ENCODE assay signal across 8 cellular contexts in the genomic region with DNA sequence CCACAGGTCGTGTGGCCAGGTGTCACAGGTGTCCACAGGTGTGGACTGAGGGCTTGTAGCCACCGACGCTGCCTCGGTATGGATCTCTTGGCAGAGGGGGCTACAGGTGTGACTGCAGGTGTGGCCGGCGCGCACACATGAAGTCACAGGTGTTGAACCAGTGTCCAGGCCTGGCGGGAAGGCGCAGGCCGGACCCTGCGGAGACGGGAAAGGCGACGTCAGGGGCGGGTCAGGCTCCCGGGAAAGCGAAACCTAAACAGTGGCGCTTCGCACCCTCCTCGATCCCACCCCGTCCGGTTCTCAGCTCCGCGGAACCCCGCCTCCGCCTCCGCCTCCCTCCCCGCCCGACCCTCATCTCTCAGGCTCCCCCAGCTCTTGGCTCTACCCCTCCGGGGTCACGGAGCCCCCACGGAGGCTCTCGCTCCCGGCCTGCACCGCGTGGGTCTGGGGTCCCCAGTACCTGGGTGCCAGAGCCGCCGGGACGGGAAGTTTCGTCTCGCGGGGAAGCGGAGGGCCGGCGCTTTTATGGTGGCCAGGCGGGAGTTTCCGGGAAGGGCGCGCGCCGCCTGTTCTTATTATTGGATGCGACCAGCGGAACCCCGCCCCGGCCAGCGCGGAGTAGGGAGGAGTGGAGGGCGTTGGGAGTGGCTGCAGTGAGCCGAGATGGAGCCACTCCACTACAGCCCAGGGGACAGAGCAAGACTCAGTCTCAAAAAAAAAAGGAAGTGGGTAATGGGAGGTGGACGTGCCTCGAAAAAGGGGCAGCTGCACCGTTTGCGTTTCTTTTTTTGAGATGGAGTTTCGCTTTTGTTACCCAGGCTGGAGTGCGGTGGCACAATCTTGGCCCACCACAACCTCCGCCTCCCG. TPM values are rescaled to one million over a fixed set of nuclear protein-coding genes. Genes with fewer than 3 reads are reported as not detected.
A peak's percentile ranks its signal among the peaks of the same experiment; 100 is the strongest.
DNase-seq lines count a peak whose midpoint lies in the region; ATAC-seq and TF ChIP-seq lines count a peak whose summit lies in the region.

A gene (minus strand): TSS at position 498 of the 867 bp plus-strand sequence. CDS start 586 bp downstream, outside the sequence.

- H3K79me2 ChIP-seq in ACC112 (ENCODE audit: control insufficient read depth, insufficient read depth, low read length, unreplicated experiment): peaks cover 19% of the 10 kb centered on the region

- intact Hi-C loops in colonic mucosa (cut with DNase I): loop anchor here (5.0 kb wide), 1 partner anchor 38 kb away; a partner anchor contains a TSS

- H3K27me3 ChIP-seq in ACC112 (ENCODE audit: insufficient read depth, low read length) (no peaks in the 10 kb centered on the region), colonic mucosa (no peaks in the 10 kb centered on the region)

- DNase-seq in NCI-H510A treated with DMSO at 0.1 percent for 48 hours (lab: John Stamatoyannopoulos, UW): peak; percentile 82
- peak; percentile 80 to 84 for DNase-seq in activated CD4-positive, alpha-beta T cell treated with anti-CD3 and anti-CD28 coated beads for 4 hours
- DNase-seq in colonic mucosa: peak; percentile 97
- DNase-seq in left kidney (ENCODE audit: low read depth, low spot score): peak; percentile 97
- peak; percentile 81 for DNase-seq in stimulated activated CD4-positive, alpha-beta T cell treated with anti-CD3 and anti-CD28 coated beads, Interleukin-1b, Interleukin-23, amount 100 ng/mL, for 48 hours

- peaks cover 26% of the 10 kb centered on the region; the same call in 1 of the 2 replicates for H3K36me3 ChIP-seq in ACC112 (ENCODE audit: insufficient read depth, low read length)
- peaks cover 11% of the 10 kb centered on the region for H3K36me3 ChIP-seq in colonic mucosa

- H3K9me3 ChIP-seq in colonic mucosa: no peaks in the 10 kb centered on the region

- peak within 1 kb of the TSS; percentile 93 for H3K27ac ChIP-seq in ACC112 (ENCODE audit: low read depth, low read length)
- peak within 1 kb of the TSS; percentile 95 for H3K27ac ChIP-seq in colonic mucosa

- ATAC-seq in GM18907 (IDR thresholded peaks at IDR 0.05; ENCODE audit: unreplicated experiment) (peak; percentile 79), HG03139 (IDR thresholded peaks at IDR 0.05; ENCODE audit: unreplicated experiment) (peak; percentile 62)

- no peak for TF ChIP-seq CTCF in colonic mucosa (IDR thresholded peaks at IDR 0.05)

- peak within 1 kb of the TSS; percentile 64 to 92 for H3K9ac ChIP-seq in colonic mucosa (ENCODE audit: low read depth in 2 of 2, low read length in 2 of 2)

- H3K4me1 ChIP-seq in ACC112 (ENCODE audit: control insufficient read depth, insufficient read depth, low read length, unreplicated experiment) (peaks cover 25% of the 10 kb centered on the region), colonic mucosa (peaks cover 41% of the 10 kb centered on the region)

- H2AFZ ChIP-seq in ACC112 (ENCODE audit: low read length, unreplicated experiment): no peak within 1 kb of the TSS

- H3K4me3 ChIP-seq in ACC112 (ENCODE audit: low read depth, low read length) (peak within 1 kb of the TSS; percentile 99), colonic mucosa (peak within 1 kb of the TSS; percentile 69)

RNA-seq across cellular contexts. Expression of the gene that starts here (rescaled TPM):
- total RNA-seq in colonic mucosa: 10 to 100 TPM; 22.1 to 25.6 TPM

Comparison
In these comparisons a context has a peak if more than half of its experiments do, and no peak if none do; other contexts are left out.
1. Peak in every context shown above with its lines: DNase-seq, ATAC-seq, H3K4me3 ChIP-seq and H3K27ac ChIP-seq.